Comparison of ENCODE assay signal across 15 cellular contexts in genomic region chr5:66337827-66338226, GRCh38.
"Had no signal": no experiment of that assay in that cellular context is flagged by ENCODE, and none has a peak within 500 bp of the region (broad histone marks: within the 10 kb centered on the region; RNA-seq: fewer than 3 reads in every experiment).

No MANE protein-coding gene starts in this region.

- H3K4me3 Mint-ChIP-seq: activated naive CD4-positive, alpha-beta T cell treated with anti-CD3 and anti-CD28 coated beads, Interleukin-2, amount 10 ng/mL, durations not matched to agents 7 days and 5 days; memory B cell; naive thymus-derived CD8-positive, alpha-beta T cell had no signal

- H3K27me3 ChIP-seq: cardiac muscle cell had no signal

- H3K9me3 ChIP-seq: gastroesophageal sphincter, prostate gland had no signal

- H3K9me3 Mint-ChIP-seq: activated naive CD4-positive, alpha-beta T cell treated with anti-CD3 and anti-CD28 coated beads, Interleukin-2, amount 10 ng/mL, durations not matched to agents 7 days and 5 days; activated T-helper 2 cell treated with anti-CD3 and anti-CD28 coated beads, Interferon-gamma antibody, Interleukin-2, Interleukin-4, amounts not matched to agents 10 μg/mL and 5 μg/mL and 100 μg/mL, durations not matched to agents 14 hours and 24 hours and 36 hours; memory B cell; naive thymus-derived CD8-positive, alpha-beta T cell had no signal

- DNase-seq: activated CD4-positive, CD25-positive, alpha-beta regulatory T cell treated with anti-CD3 and anti-CD28 coated beads, Interleukin-2, amount 50 U/mL, for 72 hours; activated naive CD4-positive, alpha-beta T cell treated with anti-CD3 and anti-CD28 coated beads, Interleukin-2, amount 10 ng/mL, durations not matched to agents 7 days and 5 days; activated T-cell treated with anti-CD3 and anti-CD28 coated beads, Interleukin-2, amount 50 U/mL, for 1 hour; erythroblast; kidney; left ventricle myocardium superior; naive thymus-derived CD8-positive, alpha-beta T cell; stimulated activated naive CD8-positive, alpha-beta T cell treated with anti-CD3 and anti-CD28 coated beads, Interleukin-15, Interleukin-2, amounts not matched to agents 100 U/mL and 50 U/mL, for 24 hours; trophoblast cell had no signal

- H3K4me1 Mint-ChIP-seq: activated naive CD4-positive, alpha-beta T cell treated with anti-CD3 and anti-CD28 coated beads, Interleukin-2, amount 10 ng/mL, durations not matched to agents 7 days and 5 days; memory B cell; naive thymus-derived CD8-positive, alpha-beta T cell had no signal

- H3K4me1 ChIP-seq: gastroesophageal sphincter, prostate gland had no signal

- H3K36me3 ChIP-seq: cardiac muscle cell, gastroesophageal sphincter, prostate gland had no signal

- H3K27ac Mint-ChIP-seq: activated naive CD4-positive, alpha-beta T cell treated with anti-CD3 and anti-CD28 coated beads, Interleukin-2, amount 10 ng/mL, durations not matched to agents 7 days and 5 days; activated T-helper 2 cell treated with anti-CD3 and anti-CD28 coated beads, Interferon-gamma antibody, Interleukin-2, Interleukin-4, amounts not matched to agents 10 μg/mL and 5 μg/mL and 100 μg/mL, durations not matched to agents 14 hours and 24 hours and 36 hours; memory B cell; naive thymus-derived CD8-positive, alpha-beta T cell had no signal

- H3K4me3 ChIP-seq: cardiac muscle cell, gastroesophageal sphincter, prostate gland had no signal

- H3K36me3 Mint-ChIP-seq: activated naive CD4-positive, alpha-beta T cell treated with anti-CD3 and anti-CD28 coated beads, Interleukin-2, amount 10 ng/mL, durations not matched to agents 7 days and 5 days; memory B cell; naive thymus-derived CD8-positive, alpha-beta T cell had no signal

- ATAC-seq: gastroesophageal sphincter; left ventricle myocardium superior; naive thymus-derived CD8-positive, alpha-beta T cell; sciatic nerve; stimulated activated naive CD8-positive, alpha-beta T cell treated with anti-CD3 and anti-CD28 coated beads, Interleukin-15, Interleukin-2, amounts not matched to agents 100 U/mL and 50 U/mL, for 24 hours had no signal

- H3K27ac ChIP-seq: cardiac muscle cell, gastroesophageal sphincter, prostate gland had no signal

- FAIRE-seq: kidney had no signal
